In the genomic region with DNA sequence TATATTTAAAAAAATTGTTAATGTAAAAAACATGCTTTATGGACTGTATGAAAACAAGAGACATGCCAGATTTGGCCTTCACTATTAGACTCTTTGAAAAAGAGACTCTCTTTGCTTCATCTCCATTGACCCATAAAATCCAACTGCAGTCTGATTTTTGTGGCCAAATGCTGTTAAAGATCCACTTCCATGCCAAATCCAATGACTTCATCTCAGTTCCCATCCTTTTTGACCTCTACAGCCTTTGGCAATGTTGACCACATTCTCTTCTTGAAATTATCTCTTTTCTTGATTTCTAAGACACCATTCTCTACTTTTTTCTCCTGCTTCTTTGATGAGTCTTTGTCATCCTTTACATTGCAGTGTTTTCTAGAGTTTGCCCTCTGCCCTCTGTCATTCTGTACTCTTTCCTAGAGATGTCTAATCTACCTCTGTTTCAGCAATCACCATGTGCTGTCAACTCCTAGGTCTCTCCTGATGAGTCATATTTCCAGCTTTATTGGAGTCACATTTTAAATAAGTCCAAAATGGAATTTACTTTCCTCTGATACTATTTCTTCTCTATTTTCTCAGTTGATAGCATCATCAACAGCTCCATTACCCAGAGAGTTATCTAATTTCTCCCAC, we compare ENCODE assay signal across 21 cellular contexts. TPM values are rescaled to one million over a fixed set of nuclear protein-coding genes. Genes with fewer than 3 reads are reported as not detected.
DNase-seq lines count a peak whose midpoint lies in the region; ATAC-seq, FAIRE-seq and TF ChIP-seq lines count a peak whose summit lies in the region.
"Had no signal": no experiment of that assay in that cellular context is flagged by ENCODE, and none has a peak within 500 bp of the region (broad histone marks: within the 10 kb centered on the region; RNA-seq: fewer than 3 reads in every experiment).

No MANE protein-coding gene starts in this region.

- H3K9me1 ChIP-seq in K562 (ENCODE audit: control insufficient read depth, insufficient read depth, low read length), result no peaks in the 10 kb centered on the region

- H3K27ac ChIP-seq in breast epithelium (no peak overlapping the region), K562 (ENCODE audit: extremely low read depth, low read depth, low read length) (no peak overlapping the region)
- H3K27ac ChIP-seq: 22Rv1, HL-60, Peyer's patch had no signal

- no peaks in the 10 kb centered on the region for H4K20me1 ChIP-seq in K562 (replicated peaks; ENCODE audit: control insufficient read depth, insufficient read depth, low read length)

- H3K4me1 ChIP-seq in breast epithelium (no peaks in the 10 kb centered on the region), K562 (replicated peaks in 1 of 2; ENCODE audit: control insufficient read depth in 2 of 2, insufficient read depth in 2 of 2, low read length in 2 of 2) (peaks cover 5 to 8% of the 10 kb centered on the region in 2 experiments; a peak in 3 of 5 replicates)
- H3K4me1 ChIP-seq: Peyer's patch had no signal

- H3K4me3 ChIP-seq in breast epithelium (no peak overlapping the region), K562 (no peak overlapping the region), fibroblast of the aortic adventitia (ENCODE audit: low read depth, low read length) (no peak overlapping the region)
- H3K4me3 ChIP-seq: GM12878, Peyer's patch had no signal

- H3K27me3 ChIP-seq in breast epithelium (no peaks in the 10 kb centered on the region), K562 (ENCODE audit: control insufficient read depth in 2 of 2, insufficient read depth in 2 of 2, low read length in 2 of 2) (no peaks in the 10 kb centered on the region)
- H3K27me3 ChIP-seq: Peyer's patch had no signal

- peaks cover 0 to 10% of the 10 kb centered on the region in 2 donors for H3K9me3 ChIP-seq in breast epithelium
- peaks cover 5% of the 10 kb centered on the region for H3K9me3 ChIP-seq in K562 (replicated peaks; ENCODE audit: control insufficient read depth, insufficient read depth, low read depth, low read length)

- H3K9me3 Mint-ChIP-seq in MCF 10A (ENCODE audit: unreplicated experiment), result no peaks in the 10 kb centered on the region

- TF ChIP-seq POLR2A in breast epithelium (IDR thresholded peaks at IDR 0.05), result no peak
- no peak for TF ChIP-seq POLR2A in K562 (conservative IDR thresholded peaks at IDR 0.05)

- no peak overlapping the region for H3K9ac ChIP-seq in K562 (ENCODE audit: insufficient read depth in 1 of 2, low read depth in 2 of 2, low read length in 2 of 2)

- in situ Hi-C loops in K562 (cut with MboI), result no loop called here

- DNase-seq in MCF 10A (ENCODE audit: unreplicated experiment) (peak; percentile 14), breast epithelium (ENCODE audit: low spot score in 2 of 2) (no peak), K562 (ENCODE audit: extremely low read depth in 1 of 4, low spot score in 3 of 4) (peak in 1 of 4 experiments; percentile 9), fibroblast of the aortic adventitia (ENCODE audit: low read depth) (peak; percentile 15), T-helper 2 cell (no peak)
- DNase-seq: C1 segment of cervical spinal cord, DMS153, GOT3, HFFc6, NCI-H1417, NCI-H2029 treated with DMSO at 0.1 percent for 48 hours, NCI-H510A treated with DMSO at 0.1 percent for 48 hours, Peyer's patch, SHP77 treated with DMSO at 0.1 percent for 48 hours had no signal

- H3K79me2 ChIP-seq in K562 (ENCODE audit: control insufficient read depth, insufficient read depth, low read length), result no peaks in the 10 kb centered on the region

- CTCF ChIA-PET in MCF 10A (lab: Yijun Ruan, JAX) (interaction anchor here (1.0 kb wide), 1 partner anchor 141 kb away, joined by 3 read pairs; no protein-coding TSS in a partner anchor), K562 (lab: Yijun Ruan, JAX; ENCODE audit: low intra/inter-chr PET ratio) (no interaction called here)

- no peak for TF ChIP-seq RAD21 in K562 (CRISPR knock-in tag; conservative IDR thresholded peaks at IDR 0.05 in 1 of 2, IDR thresholded peaks at IDR 0.05 in 1 of 2)

- POLR2A ChIA-PET in MCF 10A (lab: Yijun Ruan, JAX) (interaction anchor here (0.6 to 2.2 kb wide), 6 partner anchors 9 to 202 kb away, joined by 3 to 7 read pairs (median 5); a partner anchor contains a TSS), K562 (lab: Yijun Ruan, JAX) (interaction anchor here (1.1 kb wide), 1 partner anchor 10 kb away, joined by 3 read pairs; no protein-coding TSS in a partner anchor)

- intact Hi-C loops in MCF 10A (cut with micrococcal nuclease), result no loop called here
- intact Hi-C loops in breast epithelium (cut with DNase I; ENCODE audit: low total_unique reads), result no loop called here
- intact Hi-C loops in K562 (cut with micrococcal nuclease), result no loop called here

- H3K36me3 ChIP-seq in breast epithelium (no peaks in the 10 kb centered on the region), K562 (ENCODE audit: control insufficient read depth, insufficient read depth, low read length) (no peaks in the 10 kb centered on the region)
- H3K36me3 ChIP-seq: Peyer's patch had no signal

- H3K36me3 Mint-ChIP-seq in MCF 10A (ENCODE audit: insufficient read depth, unreplicated experiment), result no peaks in the 10 kb centered on the region

- no peak for FAIRE-seq in K562 (lab: Jason Lieb, UNC)
- FAIRE-seq: GM12878, GM18507 had no signal

- no peaks in the 10 kb centered on the region for H3K27me3 Mint-ChIP-seq in MCF 10A (ENCODE audit: insufficient read depth, unreplicated experiment)

- no peak overlapping the region for H3K4me2 ChIP-seq in K562 (ENCODE audit: insufficient read depth, low read length)

- no peak overlapping the region for H3K4me3 Mint-ChIP-seq in MCF 10A (ENCODE audit: unreplicated experiment)
- H3K4me3 Mint-ChIP-seq: HFFc6 had no signal

- BruUV-seq in MCF 10A (replicated peaks; lab: Mats Ljungman, UMichigan), result no TSS peak
- no TSS peak for BruUV-seq in K562 (replicated peaks; lab: Mats Ljungman, UMichigan)

- no peak for TF ChIP-seq EP300 in K562 (IDR thresholded peaks at IDR 0.05; ENCODE audit: low read length)

- peaks cover 7% of the 10 kb centered on the region for H3K4me1 Mint-ChIP-seq in MCF 10A (ENCODE audit: insufficient read depth, unreplicated experiment)

- ATAC-seq in K562, result no peak
- ATAC-seq in GM18873 (IDR thresholded peaks at IDR 0.05; ENCODE audit: low FRiP score, unreplicated experiment), result no peak
- ATAC-seq in HG02798 (IDR thresholded peaks at IDR 0.05; ENCODE audit: poor library complexity, unreplicated experiment), result no peak
- no peak for ATAC-seq in GM21619 (IDR thresholded peaks at IDR 0.05; ENCODE audit: unreplicated experiment)
- ATAC-seq: GM12878 had no signal

- TF ChIP-seq CTCF in MCF 10A (IDR thresholded peaks at IDR 0.05; ENCODE audit: unreplicated experiment) (no peak), breast epithelium (IDR thresholded peaks at IDR 0.05) (no peak), K562 (IDR thresholded peaks at IDR 0.05 in 2 of 3, conservative IDR thresholded peaks at IDR 0.05 in 1 of 3; ENCODE audit: insufficient read depth in 2 of 3, low read depth in 1 of 3, low read length in 3 of 3) (no peak), fibroblast of the aortic adventitia (IDR thresholded peaks at IDR 0.05; ENCODE audit: insufficient read depth, low read length) (no peak)

- no peak overlapping the region for H2AFZ ChIP-seq in K562 (ENCODE audit: low read depth, low read length)

- H3K27ac Mint-ChIP-seq in MCF 10A (ENCODE audit: low read depth, unreplicated experiment), result no peak overlapping the region
- H3K27ac Mint-ChIP-seq: HFFc6 had no signal

TF ChIP-seq in K562, 482 proteins besides CTCF, POLR2A, EP300 and RAD21 (continues in another document):
- no peak for TF ChIP-seq ZKSCAN8 (CRISPR knock-in tag; IDR thresholded peaks at IDR 0.05)
- TF ChIP-seq, protein P1, sequence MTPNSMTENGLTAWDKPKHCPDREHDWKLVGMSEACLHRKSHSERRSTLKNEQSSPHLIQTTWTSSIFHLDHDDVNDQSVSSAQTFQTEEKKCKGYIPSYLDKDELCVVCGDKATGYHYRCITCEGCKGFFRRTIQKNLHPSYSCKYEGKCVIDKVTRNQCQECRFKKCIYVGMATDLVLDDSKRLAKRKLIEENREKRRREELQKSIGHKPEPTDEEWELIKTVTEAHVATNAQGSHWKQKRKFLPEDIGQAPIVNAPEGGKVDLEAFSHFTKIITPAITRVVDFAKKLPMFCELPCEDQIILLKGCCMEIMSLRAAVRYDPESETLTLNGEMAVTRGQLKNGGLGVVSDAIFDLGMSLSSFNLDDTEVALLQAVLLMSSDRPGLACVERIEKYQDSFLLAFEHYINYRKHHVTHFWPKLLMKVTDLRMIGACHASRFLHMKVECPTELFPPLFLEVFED (CRISPR knock-in tag; conservative IDR thresholded peaks at IDR 0.05), result no peak
- no peak for TF ChIP-seq PHTF2 (CRISPR knock-in tag; IDR thresholded peaks at IDR 0.05)
- TF ChIP-seq, protein P2, sequence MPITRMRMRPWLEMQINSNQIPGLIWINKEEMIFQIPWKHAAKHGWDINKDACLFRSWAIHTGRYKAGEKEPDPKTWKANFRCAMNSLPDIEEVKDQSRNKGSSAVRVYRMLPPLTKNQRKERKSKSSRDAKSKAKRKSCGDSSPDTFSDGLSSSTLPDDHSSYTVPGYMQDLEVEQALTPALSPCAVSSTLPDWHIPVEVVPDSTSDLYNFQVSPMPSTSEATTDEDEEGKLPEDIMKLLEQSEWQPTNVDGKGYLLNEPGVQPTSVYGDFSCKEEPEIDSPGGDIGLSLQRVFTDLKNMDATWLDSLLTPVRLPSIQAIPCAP (CRISPR knock-in tag; IDR thresholded peaks at IDR 0.05; ENCODE audit: borderline replicate concordance), result no peak
- TF ChIP-seq PURB (CRISPR knock-in tag; IDR thresholded peaks at IDR 0.05; ENCODE audit: low read depth), result no peak
- no peak for TF ChIP-seq PRPF4 (IDR thresholded peaks at IDR 0.05; ENCODE audit: insufficient read depth, low read depth, low read length, poor library complexity, severe bottlenecking)

RNA-seq across cellular contexts. Expression of a gene that starts 2.4 kb away (rescaled TPM):
- not detected in 2 replicates for total RNA-seq in MCF 10A (2022)
- total RNA-seq in breast epithelium, result not detected
- not detected in 2 replicates for total RNA-seq in K562 (2011; cell fraction: chromatin; rRNA removed; ENCODE audit: low replicate concordance)
- total RNA-seq in K562 (2011; cell fraction: nucleolus; rRNA removed), result not detected in 2 replicates
- total RNA-seq in K562 (2011; cell fraction: nucleoplasm; rRNA removed), result not detected in 2 replicates
- not detected in 2 replicates for total RNA-seq in K562 (2014; rRNA removed)
- total RNA-seq in K562 (2014; rRNA removed; fragmentation: Illumina TruSeq; extraction: Trizol), result not detected in 2 replicates
- not detected in 2 replicates for total RNA-seq in K562 (2015; rRNA removed; fragmentation: Illumina TruSeq; extraction: Trizol)
- total RNA-seq in K562 (2021), result not detected in 2 replicates
- polyA plus RNA-seq in K562 (2011; rRNA removed), result not detected in 2 replicates
- polyA plus RNA-seq in K562 (2011; cell fraction: cytosol; rRNA removed), result not detected in 2 replicates
- not detected in 2 replicates for polyA plus RNA-seq in K562 (2011; cell fraction: nucleus; rRNA removed)
- not detected in 2 replicates for polyA plus RNA-seq in K562 (2012)
- polyA plus RNA-seq in K562 (2014; fragmentation: Illumina TruSeq; extraction: Trizol), result not detected in 2 replicates
- polyA plus RNA-seq in K562 (2014; fragmentation: Nextera tagmentation; extraction: Ambion mirVana), result under 1 TPM in 1 of 2 experiments, not detected in 1; 0.04 TPM
- polyA plus RNA-seq in K562 (2014; rRNA removed), result not detected in 2 replicates
- polyA minus RNA-seq in K562 (2011; rRNA and poly(A)+ RNA removed), result not detected in 2 replicates
- not detected in 2 replicates for polyA minus RNA-seq in K562 (2011; cell fraction: cytosol; rRNA and poly(A)+ RNA removed)
- not detected in 2 replicates for polyA minus RNA-seq in K562 (2011; cell fraction: nucleus; rRNA and poly(A)+ RNA removed)
- total RNA-seq in fibroblast of the aortic adventitia (ENCODE audit: low replicate concordance), result not detected in 2 replicates
- total RNA-seq: GM12878, HFFc6, Peyer's patch had no signal
- polyA plus RNA-seq: GM12878 had no signal

Comparison
In these comparisons a context has a peak if more than half of its experiments do, and no peak if none do; other contexts are left out.
1. DNase-seq: peak in MCF 10A (single experiment) and fibroblast of the aortic adventitia (single experiment); none in breast epithelium (0 of 2) and T-helper 2 cell (0 of 5).